In the genomic region with DNA sequence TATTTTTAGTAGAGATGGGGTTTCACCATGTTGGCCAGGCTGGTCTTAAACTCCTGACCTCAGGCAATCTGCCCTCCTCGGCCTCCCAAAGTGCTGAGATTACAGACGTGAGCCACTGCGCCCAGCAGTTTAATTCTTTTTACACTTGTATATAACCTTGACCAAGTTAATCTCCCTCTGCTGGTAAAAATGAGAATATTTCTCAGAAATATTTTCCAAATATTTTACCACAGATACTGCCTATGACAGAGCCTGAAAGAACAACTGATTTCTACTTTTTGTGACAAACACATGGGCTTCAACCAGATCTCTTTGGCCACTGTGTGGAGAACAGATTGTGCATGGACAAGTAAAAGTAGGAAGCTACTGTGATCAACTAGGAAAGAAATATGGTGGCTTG, we compare ENCODE assay signal across 10 cellular contexts. TPM values are rescaled to one million over a fixed set of nuclear protein-coding genes. Genes with fewer than 3 reads are reported as not detected.
DNase-seq lines count a peak whose midpoint lies in the region; ATAC-seq and TF ChIP-seq lines count a peak whose summit lies in the region.
"Had no signal": no experiment of that assay in that cellular context is flagged by ENCODE, and none has a peak within 500 bp of the region (broad histone marks: within the 10 kb centered on the region; RNA-seq: fewer than 3 reads in every experiment).

No MANE protein-coding gene starts in this region.

- H3K4me1 ChIP-seq in foreskin keratinocyte = no peaks in the 10 kb centered on the region
- peaks cover 0 to 9% (median 2%) of the 10 kb centered on the region in 4 donors for H3K4me1 ChIP-seq in tibial nerve

- POLR2A ChIA-PET in activated CD8-positive, alpha-beta T cell treated with anti-CD3 and anti-CD28 coated beads for 36 hours (lab: Charles Lee) = interaction anchor here (0.7 kb wide), 1 partner anchor 91 kb away, joined by 3 read pairs; no protein-coding TSS in a partner anchor
- POLR2A ChIA-PET in activated CD8-positive, alpha-beta T cell treated with anti-CD3 and anti-CD28 coated beads, Interleukin-2, amount 10 ng/mL, durations not matched to agents 7 days and 5 days (lab: Charles Lee) = no interaction called here

- no peaks in the 10 kb centered on the region for H3K4me1 Mint-ChIP-seq in activated CD8-positive, alpha-beta T cell treated with anti-CD3 and anti-CD28 coated beads for 36 hours (ENCODE audit: low read depth)
- H3K4me1 Mint-ChIP-seq in activated CD8-positive, alpha-beta T cell treated with anti-CD3 and anti-CD28 coated beads, Interleukin-2, amount 10 ng/mL, durations not matched to agents 7 days and 5 days (ENCODE audit: low read depth) = peaks cover 26% of the 10 kb centered on the region

- TF ChIP-seq POLR2A in tibial nerve (IDR thresholded peaks at IDR 0.05) (no peak), erythroblast (IDR thresholded peaks at IDR 0.05; ENCODE audit: low read length) (no peak)

- intact Hi-C loops in activated CD8-positive, alpha-beta T cell treated with anti-CD3 and anti-CD28 coated beads for 36 hours (cut with micrococcal nuclease) = no loop called here

- no peaks in the 10 kb centered on the region for H3K36me3 Mint-ChIP-seq in activated CD8-positive, alpha-beta T cell treated with anti-CD3 and anti-CD28 coated beads for 36 hours (ENCODE audit: low read depth)
- no peaks in the 10 kb centered on the region for H3K36me3 Mint-ChIP-seq in activated CD8-positive, alpha-beta T cell treated with anti-CD3 and anti-CD28 coated beads, Interleukin-2, amount 10 ng/mL, durations not matched to agents 7 days and 5 days (ENCODE audit: low read depth)

- no peak overlapping the region for H3K27ac ChIP-seq in foreskin keratinocyte
- H3K27ac ChIP-seq in tibial nerve = no peak overlapping the region
- H3K27ac ChIP-seq: coronary artery had no signal

- CTCF ChIA-PET in activated CD8-positive, alpha-beta T cell treated with anti-CD3 and anti-CD28 coated beads for 36 hours (lab: Charles Lee) = interaction anchor here (0.9 to 7.2 kb wide), 7 partner anchors 11 to 404 kb away, joined by 3 to 89 read pairs (median 4); partner anchors contain the start of gene HEBP2
- CTCF ChIA-PET in activated CD8-positive, alpha-beta T cell treated with anti-CD3 and anti-CD28 coated beads, Interleukin-2, amount 10 ng/mL, durations not matched to agents 7 days and 5 days (lab: Charles Lee) = interaction anchor here (1.0 to 2.5 kb wide), 8 partner anchors 9 to 404 kb away, joined by 3 to 19 read pairs (median 8); no protein-coding TSS in a partner anchor

- no peaks in the 10 kb centered on the region for H3K9me3 ChIP-seq in tibial nerve

- H3K27me3 Mint-ChIP-seq in activated CD8-positive, alpha-beta T cell treated with anti-CD3 and anti-CD28 coated beads for 36 hours = peaks cover 7% of the 10 kb centered on the region
- peaks cover 11% of the 10 kb centered on the region for H3K27me3 Mint-ChIP-seq in activated CD8-positive, alpha-beta T cell treated with anti-CD3 and anti-CD28 coated beads, Interleukin-2, amount 10 ng/mL, durations not matched to agents 7 days and 5 days (ENCODE audit: low read depth)

- no peak overlapping the region for H3K4me3 ChIP-seq in tibial nerve
- H3K4me3 ChIP-seq: coronary artery had no signal

- DNase-seq in activated CD8-positive, alpha-beta T cell treated with anti-CD3 and anti-CD28 coated beads for 36 hours = no peak
- DNase-seq in activated CD8-positive, alpha-beta T cell treated with anti-CD3 and anti-CD28 coated beads, Interleukin-2, amount 10 ng/mL, durations not matched to agents 7 days and 5 days = no peak
- DNase-seq in RPMI8226 (peak; percentile 10), foreskin keratinocyte (peak in 1 of 2 donors; percentile 28), tibial nerve (ENCODE audit: low spot score in 2 of 2) (no peak), SW480 (ENCODE audit: low spot score) (no peak), erythroblast (lab: John Stamatoyannopoulos, UW) (no peak)
- DNase-seq: occipital lobe had no signal

- peaks cover 3% of the 10 kb centered on the region for H3K9me3 Mint-ChIP-seq in activated CD8-positive, alpha-beta T cell treated with anti-CD3 and anti-CD28 coated beads for 36 hours
- H3K9me3 Mint-ChIP-seq in activated CD8-positive, alpha-beta T cell treated with anti-CD3 and anti-CD28 coated beads, Interleukin-2, amount 10 ng/mL, durations not matched to agents 7 days and 5 days (ENCODE audit: insufficient read depth) = no peaks in the 10 kb centered on the region

- ATAC-seq in activated CD8-positive, alpha-beta T cell treated with anti-CD3 and anti-CD28 coated beads for 36 hours = no peak
- ATAC-seq in activated CD8-positive, alpha-beta T cell treated with anti-CD3 and anti-CD28 coated beads, Interleukin-2, amount 10 ng/mL, durations not matched to agents 7 days and 5 days = no peak
- peak; percentile 41 for ATAC-seq in foreskin keratinocyte
- no peak for ATAC-seq in GM19463 (IDR thresholded peaks at IDR 0.05; ENCODE audit: unreplicated experiment)

- no peaks in the 10 kb centered on the region for H3K36me3 ChIP-seq in tibial nerve

- 46 to 50% methylated on average over 3 of the region's 3 CpGs for WGBS in tibial nerve, 2 donors

- H3K27me3 ChIP-seq in foreskin keratinocyte = no peaks in the 10 kb centered on the region
- H3K27me3 ChIP-seq in tibial nerve = no peaks in the 10 kb centered on the region

- peak; percentile 53 for TF ChIP-seq CTCF in activated CD8-positive, alpha-beta T cell treated with anti-CD3 and anti-CD28 coated beads for 36 hours (IDR thresholded peaks at IDR 0.05)
- peak; percentile 63 for TF ChIP-seq CTCF in foreskin keratinocyte (conservative IDR thresholded peaks at IDR 0.05)
- TF ChIP-seq CTCF in tibial nerve (IDR thresholded peaks at IDR 0.05) = peak in 3 of 5 experiments; percentile 21 to 44 (median 43)

- H3K27ac Mint-ChIP-seq in activated CD8-positive, alpha-beta T cell treated with anti-CD3 and anti-CD28 coated beads for 36 hours = no peak overlapping the region
- H3K27ac Mint-ChIP-seq in activated CD8-positive, alpha-beta T cell treated with anti-CD3 and anti-CD28 coated beads, Interleukin-2, amount 10 ng/mL, durations not matched to agents 7 days and 5 days = no peak overlapping the region

- TF ChIP-seq EP300 in tibial nerve (IDR thresholded peaks at IDR 0.05) = no peak

- no peak overlapping the region for H3K4me3 Mint-ChIP-seq in activated CD8-positive, alpha-beta T cell treated with anti-CD3 and anti-CD28 coated beads for 36 hours
- H3K4me3 Mint-ChIP-seq in activated CD8-positive, alpha-beta T cell treated with anti-CD3 and anti-CD28 coated beads, Interleukin-2, amount 10 ng/mL, durations not matched to agents 7 days and 5 days = no peak overlapping the region

RNA-seq across cellular contexts. Expression of gene NHSL1, which starts 21.2 kb away (rescaled TPM):
- total RNA-seq in activated CD8-positive, alpha-beta T cell treated with anti-CD3 and anti-CD28 coated beads for 36 hours = under 1 TPM; 0.18 to 0.49 TPM
- under 1 TPM; 0.13 to 0.34 TPM for total RNA-seq in activated CD8-positive, alpha-beta T cell treated with anti-CD3 and anti-CD28 coated beads, Interleukin-2, amount 10 ng/mL, durations not matched to agents 7 days and 5 days
- total RNA-seq in foreskin keratinocyte = 16.8 and 18.8 TPM in 2 replicates
- 3.1 and 3.2 TPM in 2 replicates for polyA plus RNA-seq in foreskin keratinocyte
- total RNA-seq in tibial nerve = 10 to 100 TPM in 2 of 4 donors, 1 to 10 TPM in 2; 8.6 to 17.3 (median 12.6) TPM

Comparison
In these comparisons a context has a peak if more than half of its experiments do, and no peak if none do; other contexts are left out.
1. RNA of gene NHSL1, which starts 21.2 kb away (total RNA-seq): 16.8 to 18.8 TPM in foreskin keratinocyte and 8.6 to 17.3 TPM in tibial nerve; 0.18 to 0.49 TPM in activated CD8-positive, alpha-beta T cell treated with anti-CD3 and anti-CD28 coated beads for 36 hours and 0.13 to 0.34 TPM in activated CD8-positive, alpha-beta T cell treated with anti-CD3 and anti-CD28 coated beads, Interleukin-2, amount 10 ng/mL, durations not matched to agents 7 days and 5 days; every median in the first group is over 4 times any median in the second.
2. Peak in every context shown above with its lines, with median percentiles within 50 percentile points of each other: CTCF ChIP-seq.